ENCODE assay signal across 1 cellular context in the genomic region with DNA sequence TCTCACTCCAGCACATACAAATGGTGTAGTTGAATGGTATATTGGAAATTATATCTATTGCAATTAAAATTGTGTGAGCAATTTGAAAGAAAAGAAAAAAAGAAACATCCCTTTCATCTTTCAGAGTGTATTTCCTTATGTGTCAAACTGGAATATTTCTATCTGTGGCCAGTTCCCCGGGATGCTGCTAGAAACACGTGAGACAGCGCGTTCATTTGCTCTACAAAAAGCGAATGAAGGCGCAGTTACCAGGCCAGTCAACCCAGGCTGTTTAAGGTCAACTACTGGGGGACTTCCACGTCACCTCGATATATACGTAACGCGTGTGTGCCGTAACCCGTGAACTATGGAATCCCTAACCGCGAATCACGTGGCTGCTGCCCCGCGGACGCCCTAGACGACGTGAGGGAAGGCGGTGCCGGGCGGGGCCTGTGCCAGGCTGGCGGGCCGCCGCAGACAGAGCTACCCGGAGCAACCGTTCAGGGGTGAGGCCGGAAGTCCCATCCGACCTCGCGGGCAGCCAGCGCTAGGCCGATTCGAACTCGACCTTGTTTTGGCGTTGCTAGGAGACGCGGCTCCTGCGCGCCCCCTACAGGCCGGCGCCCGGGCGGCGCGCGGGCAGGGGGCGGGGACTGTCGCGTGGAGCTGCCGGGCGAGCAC.
TF ChIP-seq lines count a peak whose summit lies in the region.

No MANE protein-coding gene starts in this region.

TF ChIP-seq in HEK293, 187 proteins besides CTCF, POLR2A, EP300 and RAD21 (continued from another document):
- TF ChIP-seq EGR2 (tag by site-specific recombination; IDR thresholded peaks at IDR 0.05; ENCODE audit: low read depth) = no peak
- TF ChIP-seq, protein P1, sequence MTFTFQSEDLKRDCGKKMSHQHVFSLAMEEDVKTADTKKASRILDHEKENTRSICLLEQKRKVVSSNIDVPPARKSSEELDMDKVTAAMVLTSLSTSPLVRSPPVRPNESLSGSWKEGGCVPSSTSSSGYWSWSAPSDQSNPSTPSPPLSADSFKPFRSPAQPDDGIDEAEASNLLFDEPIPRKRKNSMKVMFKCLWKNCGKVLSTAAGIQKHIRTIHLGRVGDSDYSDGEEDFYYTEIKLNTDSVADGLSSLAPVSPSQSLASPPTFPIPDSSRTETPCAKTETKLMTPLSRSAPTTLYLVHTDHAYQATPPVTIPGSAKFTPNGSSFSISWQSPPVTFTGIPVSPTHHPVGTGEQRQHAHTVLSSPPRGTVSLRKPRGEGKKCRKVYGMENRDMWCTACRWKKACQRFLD (tag by site-specific recombination; IDR thresholded peaks at IDR 0.05) = no peak
- no peak for TF ChIP-seq SCRT2 (tag by site-specific recombination; IDR thresholded peaks at IDR 0.05)
- TF ChIP-seq, protein P2, sequence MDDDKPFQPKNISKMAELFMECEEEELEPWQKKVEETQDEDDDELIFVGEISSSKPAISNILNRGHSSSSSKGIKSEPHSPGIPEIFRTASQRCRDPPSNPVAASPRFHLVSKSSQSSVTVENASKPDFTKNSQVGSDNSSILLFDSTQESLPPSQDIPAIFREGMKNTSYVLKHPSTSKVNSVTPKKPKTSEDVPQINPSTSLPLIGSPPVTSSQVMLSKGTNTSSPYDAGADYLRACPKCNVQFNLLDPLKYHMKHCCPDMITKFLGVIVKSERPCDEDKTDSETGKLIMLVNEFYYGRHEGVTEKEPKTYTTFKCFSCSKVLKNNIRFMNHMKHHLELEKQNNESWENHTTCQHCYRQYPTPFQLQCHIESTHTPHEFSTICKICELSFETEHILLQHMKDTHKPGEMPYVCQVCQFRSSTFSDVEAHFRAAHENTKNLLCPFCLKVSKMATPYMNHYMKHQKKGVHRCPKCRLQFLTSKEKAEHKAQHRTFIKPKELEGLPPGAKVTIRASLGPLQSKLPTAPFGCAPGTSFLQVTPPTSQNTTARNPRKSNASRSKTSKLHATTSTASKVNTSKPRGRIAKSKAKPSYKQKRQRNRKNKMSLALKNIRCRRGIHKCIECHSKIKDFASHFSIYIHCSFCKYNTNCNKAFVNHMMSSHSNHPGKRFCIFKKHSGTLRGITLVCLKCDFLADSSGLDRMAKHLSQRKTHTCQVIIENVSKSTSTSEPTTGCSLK (tag by site-specific recombination; IDR thresholded peaks at IDR 0.05) = no peak
